Comparison of ENCODE assay signal across 8 cellular contexts in genomic region chr16:13873835-13874438, GRCh38. TPM values are rescaled to one million over a fixed set of nuclear protein-coding genes. Genes with fewer than 3 reads are reported as not detected.
DNase-seq lines count a peak whose midpoint lies in the region; ATAC-seq and TF ChIP-seq lines count a peak whose summit lies in the region.

No MANE protein-coding gene starts in this region.

- no peaks in the 10 kb centered on the region for H3K27me3 ChIP-seq in liver (ENCODE audit: control insufficient read depth in 4 of 4, insufficient read depth in 4 of 4, low read length in 3 of 4)

- CTCF ChIA-PET in WTC11 (lab: Charles Lee) = interaction anchor here (0.6 to 2.3 kb wide), 33 partner anchors 8 to 972 kb away, joined by 3 to 14 read pairs (median 4); partner anchors contain the start of genes ERCC4 and SHISA9

- 26% methylated on average over 5 of the region's 5 CpGs for WGBS in liver

- H3K9ac ChIP-seq in liver (ENCODE audit: low read depth in 1 of 2, low read length in 2 of 2) = no peak overlapping the region

- no peaks in the 10 kb centered on the region for H3K9me3 ChIP-seq in liver (ENCODE audit: control insufficient read depth in 4 of 4, low read length in 3 of 4)

- TF ChIP-seq CTCF in WTC11 (IDR thresholded peaks at IDR 0.05) (peak; percentile 42), liver (IDR thresholded peaks at IDR 0.05; ENCODE audit: low read depth, low read length, missing input control) (peak; percentile 39)

- H3K4me1 ChIP-seq in liver (ENCODE audit: control insufficient read depth in 4 of 4, insufficient read depth in 4 of 4, low read length in 3 of 4) = peaks cover 0 to 5% (median 1%) of the 10 kb centered on the region in 4 donors

- no peaks in the 10 kb centered on the region for H3K4me1 Mint-ChIP-seq in WTC11

- peak; percentile 75 for ATAC-seq in WTC11
- no peak for ATAC-seq in HG02885 (IDR thresholded peaks at IDR 0.05; ENCODE audit: poor library complexity, unreplicated experiment)
- no peak for ATAC-seq in GM21367 (IDR thresholded peaks at IDR 0.05; ENCODE audit: unreplicated experiment)

- no peak overlapping the region for H3K27ac ChIP-seq in liver (ENCODE audit: low read depth in 1 of 2, low read length in 2 of 2)

- 0 out of 2 replicates have a peak, but pooled peaks cover 4% of the 10 kb centered on the region for H3K9me3 Mint-ChIP-seq in WTC11

- DNase-seq in DMS 273 treated with DMSO at 0.1 percent for 48 hours (lab: John Stamatoyannopoulos, UW) (peak; percentile 15), Kasumi-1 (lab: John Stamatoyannopoulos, UW) (peak; percentile 7), WTC11 (ENCODE audit: low spot score) (peak; percentile 36), epidermal melanocyte (ENCODE audit: insufficient read length, low spot score) (no peak)
- DNase-seq in activated T-cell treated with anti-CD3 and anti-CD28 coated beads, Interleukin-2, amount 50 U/mL, for 48 hours = no peak

- POLR2A ChIA-PET in WTC11 (lab: Charles Lee) = interaction anchor here (0.6 kb wide), 1 partner anchor 597 kb away, joined by 3 read pairs; no protein-coding TSS in a partner anchor

- H3K27ac Mint-ChIP-seq in WTC11 = no peak overlapping the region

- no peak overlapping the region for H3K4me3 Mint-ChIP-seq in WTC11

- H3K36me3 Mint-ChIP-seq in WTC11 = no peaks in the 10 kb centered on the region

- TF ChIP-seq RAD21 in liver (IDR thresholded peaks at IDR 0.05) = peak; percentile 83 to 84

- no peaks in the 10 kb centered on the region; the same call in none of the 2 replicates for H3K27me3 Mint-ChIP-seq in WTC11 (ENCODE audit: low read depth)

- no peaks in the 10 kb centered on the region for H3K36me3 ChIP-seq in liver (ENCODE audit: control insufficient read depth in 4 of 4, insufficient read depth in 3 of 4, low read depth in 1 of 4, low read length in 3 of 4)

- no peak overlapping the region for H3K4me3 ChIP-seq in liver (ENCODE audit: low read depth in 1 of 3, low read length in 3 of 3)

TF ChIP-seq in WTC11, 78 proteins besides CTCF, POLR2A, EP300 and RAD21:
- TF ChIP-seq NFATC4 (CRISPR knock-in tag; IDR thresholded peaks at IDR 0.05) = no peak

TF ChIP-seq in liver, 16 proteins besides CTCF, POLR2A, EP300 and RAD21:
- no peak for TF ChIP-seq ATF3 (IDR thresholded peaks at IDR 0.05)
- no peak for TF ChIP-seq YY1 (IDR thresholded peaks at IDR 0.05)
- no peak for TF ChIP-seq SP1 (IDR thresholded peaks at IDR 0.05)
- TF ChIP-seq RXRA (IDR thresholded peaks at IDR 0.05) = no peak
- no peak for TF ChIP-seq FOXA1 (IDR thresholded peaks at IDR 0.05)
- TF ChIP-seq GABPA (IDR thresholded peaks at IDR 0.05 in 1 of 2, conservative IDR thresholded peaks at IDR 0.05 in 1 of 2) = no peak
- TF ChIP-seq HNF4A (conservative IDR thresholded peaks at IDR 0.05) = no peak
- TF ChIP-seq MAX (IDR thresholded peaks at IDR 0.05) = no peak
- TF ChIP-seq, protein P1, sequence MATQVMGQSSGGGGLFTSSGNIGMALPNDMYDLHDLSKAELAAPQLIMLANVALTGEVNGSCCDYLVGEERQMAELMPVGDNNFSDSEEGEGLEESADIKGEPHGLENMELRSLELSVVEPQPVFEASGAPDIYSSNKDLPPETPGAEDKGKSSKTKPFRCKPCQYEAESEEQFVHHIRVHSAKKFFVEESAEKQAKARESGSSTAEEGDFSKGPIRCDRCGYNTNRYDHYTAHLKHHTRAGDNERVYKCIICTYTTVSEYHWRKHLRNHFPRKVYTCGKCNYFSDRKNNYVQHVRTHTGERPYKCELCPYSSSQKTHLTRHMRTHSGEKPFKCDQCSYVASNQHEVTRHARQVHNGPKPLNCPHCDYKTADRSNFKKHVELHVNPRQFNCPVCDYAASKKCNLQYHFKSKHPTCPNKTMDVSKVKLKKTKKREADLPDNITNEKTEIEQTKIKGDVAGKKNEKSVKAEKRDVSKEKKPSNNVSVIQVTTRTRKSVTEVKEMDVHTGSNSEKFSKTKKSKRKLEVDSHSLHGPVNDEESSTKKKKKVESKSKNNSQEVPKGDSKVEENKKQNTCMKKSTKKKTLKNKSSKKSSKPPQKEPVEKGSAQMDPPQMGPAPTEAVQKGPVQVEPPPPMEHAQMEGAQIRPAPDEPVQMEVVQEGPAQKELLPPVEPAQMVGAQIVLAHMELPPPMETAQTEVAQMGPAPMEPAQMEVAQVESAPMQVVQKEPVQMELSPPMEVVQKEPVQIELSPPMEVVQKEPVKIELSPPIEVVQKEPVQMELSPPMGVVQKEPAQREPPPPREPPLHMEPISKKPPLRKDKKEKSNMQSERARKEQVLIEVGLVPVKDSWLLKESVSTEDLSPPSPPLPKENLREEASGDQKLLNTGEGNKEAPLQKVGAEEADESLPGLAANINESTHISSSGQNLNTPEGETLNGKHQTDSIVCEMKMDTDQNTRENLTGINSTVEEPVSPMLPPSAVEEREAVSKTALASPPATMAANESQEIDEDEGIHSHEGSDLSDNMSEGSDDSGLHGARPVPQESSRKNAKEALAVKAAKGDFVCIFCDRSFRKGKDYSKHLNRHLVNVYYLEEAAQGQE (IDR thresholded peaks at IDR 0.05) = no peak
- TF ChIP-seq FOXA2 (IDR thresholded peaks at IDR 0.05) = no peak
- no peak for TF ChIP-seq EGR1 (IDR thresholded peaks at IDR 0.05; ENCODE audit: low read depth in 2 of 2)

RNA-seq across cellular contexts. Expression of gene ERCC4, which starts 46.0 kb away (rescaled TPM):
- total RNA-seq in WTC11 (2021) (12.1 to 15.7 TPM (median 13.4 TPM) in 3 replicates), liver (1 to 10 TPM; 3.6 to 6.1 TPM)
- polyA plus RNA-seq in liver = 10 to 100 TPM in 1 of 2 donors, 1 to 10 TPM in 1; 1.6 to 11.1 TPM

Comparison
In these comparisons a context has a peak if more than half of its experiments do, and no peak if none do; other contexts are left out.
1. DNase-seq: peak in DMS 273 treated with DMSO at 0.1 percent for 48 hours (single experiment), Kasumi-1 (2 of 2) and WTC11 (single experiment); none in activated T-cell treated with anti-CD3 and anti-CD28 coated beads, Interleukin-2, amount 50 U/mL, for 48 hours (0 of 2) and epidermal melanocyte (single experiment).